ENCODE assay signal across 29 cellular contexts in the genomic region with DNA sequence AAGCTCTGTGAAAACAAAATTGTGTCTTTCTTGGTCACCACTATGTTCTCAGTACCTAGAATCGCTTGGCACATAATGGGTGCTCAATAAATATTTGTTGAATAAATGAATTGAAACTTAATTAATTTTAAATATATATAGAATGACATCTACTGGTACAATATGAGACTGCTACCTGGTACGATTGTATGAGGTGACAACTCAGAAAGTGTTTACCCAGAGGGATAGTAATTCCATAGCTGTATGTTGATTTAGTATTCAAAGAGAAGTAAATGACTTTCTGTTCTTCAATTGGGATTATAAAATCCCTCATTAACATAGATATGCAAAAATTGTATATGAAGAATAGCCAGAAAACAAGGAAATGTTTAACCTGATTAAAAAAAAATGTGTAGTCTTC.
"Had no signal": no experiment of that assay in that cellular context is flagged by ENCODE, and none has a peak within 500 bp of the region (broad histone marks: within the 10 kb centered on the region; RNA-seq: fewer than 3 reads in every experiment).

No MANE protein-coding gene starts in this region.

- H3K4me3 ChIP-seq: breast epithelium, MG63, SJSA1 had no signal

- H3K4me3 Mint-ChIP-seq: activated CD4-positive, alpha-beta memory T cell treated with anti-CD3 and anti-CD28 coated beads for 36 hours; activated CD4-positive, alpha-beta T cell treated with anti-CD3 and anti-CD28 coated beads, Interleukin-2, amount 10 ng/mL, durations not matched to agents 7 days and 5 days; activated naive CD4-positive, alpha-beta T cell treated with anti-CD3 and anti-CD28 coated beads, Interleukin-2, amount 10 ng/mL, durations not matched to agents 7 days and 5 days; activated naive CD8-positive, alpha-beta T cell treated with anti-CD3 and anti-CD28 coated beads for 36 hours; activated T-cell treated with anti-CD3 and anti-CD28 coated beads, Interleukin-2, amount 50 U/mL, for 72 hours; T-helper 1 cell treated with Interleukin-12 subunit alpha and Interleukin-12 subunit beta and Interleukin-4 antibody, amounts not matched to agents 30 μg/mL and 1 μg/mL, for 36 hours had no signal

- DNase-seq: activated CD4-positive, alpha-beta memory T cell treated with anti-CD3 and anti-CD28 coated beads for 36 hours; activated CD4-positive, alpha-beta T cell treated with anti-CD3 and anti-CD28 coated beads, Interleukin-2, amount 10 ng/mL, durations not matched to agents 7 days and 5 days; activated CD4-positive, CD25-positive, alpha-beta regulatory T cell; activated CD8-positive, alpha-beta memory T cell treated with anti-CD3 and anti-CD28 coated beads, Interleukin-2, amount 50 U/mL, for 4 hours; activated gamma-delta T cell treated with Interleukin-2 at 50 U/mL for 16 hours; activated naive CD4-positive, alpha-beta T cell treated with anti-CD3 and anti-CD28 coated beads, Interleukin-2, amount 10 ng/mL, durations not matched to agents 7 days and 5 days; activated naive CD8-positive, alpha-beta T cell treated with anti-CD3 and anti-CD28 coated beads for 36 hours; activated T-cell treated with anti-CD3 and anti-CD28 coated beads, Interleukin-2, amount 50 U/mL, for 72 hours; anterior cingulate cortex; caudate nucleus; IMR-90; KBM-7; MG63; MV-4-11; NCI-H1092 treated with DMSO at 0.1 percent for 48 hours; NCI-H1417 treated with DMSO at 0.1 percent for 48 hours; NCI-H187; NCI-H2081 treated with DMSO at 0.1 percent for 48 hours; NCI-H2171; NCI-H2227 treated with DMSO at 0.1 percent for 48 hours; NCI-H446 treated with DMSO at 0.1 percent for 48 hours; NCI-H524 treated with DMSO at 0.1 percent for 48 hours; NCI-H774; NK-92 treated with Interleukin-12 subunit alpha and Interleukin-12 subunit beta, amount 100 ng/mL, for 24 hours; SHP77 had no signal

- H3K27me3 ChIP-seq: breast epithelium, MG63, SJSA1 had no signal

- H3K9me3 ChIP-seq: breast epithelium, MG63, SJSA1 had no signal

- H3K36me3 ChIP-seq: breast epithelium, SJSA1 had no signal

- ATAC-seq: activated T-cell treated with anti-CD3 and anti-CD28 coated beads, Interleukin-2, amount 50 U/mL, for 72 hours had no signal

- H3K4me1 Mint-ChIP-seq: activated CD4-positive, alpha-beta T cell treated with anti-CD3 and anti-CD28 coated beads, Interleukin-2, amount 10 ng/mL, durations not matched to agents 7 days and 5 days; activated naive CD4-positive, alpha-beta T cell treated with anti-CD3 and anti-CD28 coated beads, Interleukin-2, amount 10 ng/mL, durations not matched to agents 7 days and 5 days; activated naive CD8-positive, alpha-beta T cell treated with anti-CD3 and anti-CD28 coated beads for 36 hours had no signal

- H3K4me1 ChIP-seq: breast epithelium, SJSA1 had no signal

- H3K27me3 Mint-ChIP-seq: activated CD4-positive, alpha-beta memory T cell treated with anti-CD3 and anti-CD28 coated beads for 36 hours; activated CD4-positive, alpha-beta T cell treated with anti-CD3 and anti-CD28 coated beads, Interleukin-2, amount 10 ng/mL, durations not matched to agents 7 days and 5 days; activated naive CD4-positive, alpha-beta T cell treated with anti-CD3 and anti-CD28 coated beads, Interleukin-2, amount 10 ng/mL, durations not matched to agents 7 days and 5 days; activated naive CD8-positive, alpha-beta T cell treated with anti-CD3 and anti-CD28 coated beads for 36 hours had no signal

- H3K27ac Mint-ChIP-seq: activated CD4-positive, alpha-beta memory T cell treated with anti-CD3 and anti-CD28 coated beads for 36 hours; activated CD4-positive, alpha-beta T cell treated with anti-CD3 and anti-CD28 coated beads, Interleukin-2, amount 10 ng/mL, durations not matched to agents 7 days and 5 days; activated naive CD4-positive, alpha-beta T cell treated with anti-CD3 and anti-CD28 coated beads, Interleukin-2, amount 10 ng/mL, durations not matched to agents 7 days and 5 days; activated naive CD8-positive, alpha-beta T cell treated with anti-CD3 and anti-CD28 coated beads for 36 hours; activated T-cell treated with anti-CD3 and anti-CD28 coated beads, Interleukin-2, amount 50 U/mL, for 72 hours; activated T-helper 2 cell treated with anti-CD3 and anti-CD28 coated beads, Interferon-gamma antibody, Interleukin-2, Interleukin-4, amounts not matched to agents 10 μg/mL and 5 μg/mL and 100 μg/mL, durations not matched to agents 14 hours and 24 hours and 36 hours; T-helper 1 cell treated with Interleukin-12 subunit alpha and Interleukin-12 subunit beta and Interleukin-4 antibody, amounts not matched to agents 30 μg/mL and 1 μg/mL, for 36 hours had no signal

- H3K27ac ChIP-seq: breast epithelium, SJSA1 had no signal
